12 cellular contexts compared by ENCODE assay signal in genomic region chr14:102893452-102893851, GRCh38. TPM values are rescaled to one million over a fixed set of nuclear protein-coding genes. Genes with fewer than 3 reads are reported as not detected.
DNase-seq lines count a peak whose midpoint lies in the region; ATAC-seq and TF ChIP-seq lines count a peak whose summit lies in the region.
"Had no signal": no experiment of that assay in that cellular context is flagged by ENCODE, and none has a peak within 500 bp of the region (broad histone marks: within the 10 kb centered on the region; RNA-seq: fewer than 3 reads in every experiment).

No MANE protein-coding gene starts in this region.

- POLR2A ChIA-PET in PC-9 (lab: Charles Lee; ENCODE audit: unreplicated experiment): interaction anchor here (0.5 kb wide), 1 partner anchor 485 kb away, joined by 3 read pairs; no protein-coding TSS in a partner anchor

- H3K27ac Mint-ChIP-seq in stimulated activated memory B cell treated with anti-CD40 and anti-IgM and Interleukin-4, amounts not matched to agents 10 μg/mL and 1 μg/mL and 100 μg/mL, for 72 hours: peak overlapping the region; percentile 17

- CTCF ChIA-PET in PC-9 (lab: Charles Lee): interaction anchor here (0.6 kb wide), 1 partner anchor 210 kb away, joined by 3 read pairs; no protein-coding TSS in a partner anchor

- peak; percentile 39 for DNase-seq in GM13976 (ENCODE audit: low spot score)
- peak; percentile 93 to 96 for DNase-seq in cardiac fibroblast (ENCODE audit: low read depth in 2 of 2)
- DNase-seq in left colon: peak; percentile 32 to 62
- DNase-seq in stimulated activated CD4-positive, alpha-beta T cell treated with anti-CD3 and anti-CD28 coated beads, Interleukin-4, amount 100 ng/mL, for 4 hours: no peak
- no peak for DNase-seq in PC-9
- no peak for DNase-seq in SW 1271 (lab: John Stamatoyannopoulos, UW)
- DNase-seq: NCI-H524 treated with DMSO at 0.1 percent for 48 hours; stimulated activated naive CD4-positive, alpha-beta T cell had no signal

- H2AFZ ChIP-seq in PC-9: no peak overlapping the region

- no peaks in the 10 kb centered on the region for H3K4me1 ChIP-seq in PC-9 (replicated peaks; ENCODE audit: insufficient read depth)

- peaks cover 7% of the 10 kb centered on the region; the same call in 1 of the 2 replicates for H3K36me3 ChIP-seq in PC-9 (ENCODE audit: low read depth)

- peaks cover 58% of the 10 kb centered on the region for H3K36me3 Mint-ChIP-seq in stimulated activated memory B cell treated with anti-CD40 and anti-IgM and Interleukin-4, amounts not matched to agents 10 μg/mL and 1 μg/mL and 100 μg/mL, for 72 hours

- H3K4me1 Mint-ChIP-seq in stimulated activated memory B cell treated with anti-CD40 and anti-IgM and Interleukin-4, amounts not matched to agents 10 μg/mL and 1 μg/mL and 100 μg/mL, for 72 hours: peaks cover 38% of the 10 kb centered on the region

- BruUV-seq in PC-9 (replicated peaks; lab: Mats Ljungman, UMichigan): no TSS peak

- no peaks in the 10 kb centered on the region for H3K27me3 Mint-ChIP-seq in stimulated activated memory B cell treated with anti-CD40 and anti-IgM and Interleukin-4, amounts not matched to agents 10 μg/mL and 1 μg/mL and 100 μg/mL, for 72 hours

- in situ Hi-C loops in GM13976 (cut with MboI; ENCODE audit: low sequenced_read_pairs, unreplicated experiment): no loop called here

- no peak overlapping the region for H3K4me3 Mint-ChIP-seq in stimulated activated memory B cell treated with anti-CD40 and anti-IgM and Interleukin-4, amounts not matched to agents 10 μg/mL and 1 μg/mL and 100 μg/mL, for 72 hours

- TF ChIP-seq CTCF in GM13976 (IDR thresholded peaks at IDR 0.05; ENCODE audit: borderline replicate concordance, control extremely low read depth, extremely low read depth, insufficient read depth, missing control alignments) (no peak), cardiac fibroblast (IDR thresholded peaks at IDR 0.05; ENCODE audit: low read depth, low read length) (no peak), PC-9 (conservative IDR thresholded peaks at IDR 0.05) (no peak)

- H3K9me3 ChIP-seq in PC-9 (ENCODE audit: insufficient read depth, low read depth): no peaks in the 10 kb centered on the region

- H3K9me3 Mint-ChIP-seq in stimulated activated memory B cell treated with anti-CD40 and anti-IgM and Interleukin-4, amounts not matched to agents 10 μg/mL and 1 μg/mL and 100 μg/mL, for 72 hours: no peaks in the 10 kb centered on the region

- H3K27ac ChIP-seq in PC-9: no peak overlapping the region
- H3K27ac ChIP-seq: coronary artery had no signal

- no peaks in the 10 kb centered on the region for H4K20me1 ChIP-seq in PC-9 (ENCODE audit: insufficient read depth)

- no peaks in the 10 kb centered on the region for H3K79me2 ChIP-seq in PC-9 (ENCODE audit: low read depth)

- H3K27me3 ChIP-seq in PC-9 (ENCODE audit: insufficient read depth, low read depth): no peaks in the 10 kb centered on the region

- H3F3A ChIP-seq in PC-9 (ENCODE audit: insufficient read depth, low read depth): peaks cover 11% of the 10 kb centered on the region; the same call in 1 of the 2 replicates

- ATAC-seq in left colon (peak; percentile 28), GM18873 (IDR thresholded peaks at IDR 0.05; ENCODE audit: low FRiP score, unreplicated experiment) (no peak)
- ATAC-seq in stimulated activated memory B cell treated with anti-CD40 and anti-IgM and Interleukin-4, amounts not matched to agents 10 μg/mL and 1 μg/mL and 100 μg/mL, for 72 hours: peak; percentile 85
- ATAC-seq: K562 had no signal

- intact Hi-C loops in left colon (cut with DNase I, micrococcal nuclease): no loop called here
- intact Hi-C loops in PC-9 (cut with micrococcal nuclease; ENCODE audit: unreplicated experiment): no loop called here

- H3K9me2 ChIP-seq in PC-9 (ENCODE audit: insufficient read depth): no peaks in the 10 kb centered on the region

- no peak overlapping the region for H3K4me3 ChIP-seq in cardiac fibroblast (replicated peaks in 1 of 2; ENCODE audit: low read depth in 2 of 2, low read length in 2 of 2)
- no peak overlapping the region for H3K4me3 ChIP-seq in PC-9
- H3K4me3 ChIP-seq: coronary artery, K562 had no signal

- no peak overlapping the region for H3K4me2 ChIP-seq in PC-9

RNA-seq across cellular contexts. Expression of gene AMN, which starts 29.0 kb away (rescaled TPM):
- total RNA-seq in left colon (100 to 1,000 TPM; 186 to 331 TPM), PC-9 (2021) (21.8 and 36.5 TPM in 2 replicates)

Comparison
In these comparisons a context has a peak if more than half of its experiments do, and no peak if none do; other contexts are left out.
1. DNase-seq: peak in GM13976 (single experiment), cardiac fibroblast (2 of 2) and left colon (2 of 2); none in stimulated activated CD4-positive, alpha-beta T cell treated with anti-CD3 and anti-CD28 coated beads, Interleukin-4, amount 100 ng/mL, for 4 hours (0 of 2), PC-9 (0 of 2) and SW 1271 (0 of 2).